Comparison of ENCODE assay signal across 8 cellular contexts in the genomic region with DNA sequence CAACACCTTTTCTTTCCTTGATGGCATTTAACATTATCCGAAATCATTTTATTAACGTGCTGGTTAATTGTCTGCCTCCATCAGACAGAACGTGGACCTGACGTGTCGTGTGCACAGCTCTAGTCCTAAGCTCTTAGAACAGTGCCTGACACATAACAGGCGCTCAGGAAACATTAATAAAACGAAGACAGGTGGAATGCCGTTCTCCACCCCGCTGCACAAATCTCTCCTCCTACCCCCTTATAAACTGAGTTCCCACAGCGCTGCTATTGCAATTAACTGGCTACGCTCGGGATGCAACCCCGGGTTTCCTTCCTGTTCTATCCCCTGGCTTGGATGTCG. TPM values are rescaled to one million over a fixed set of nuclear protein-coding genes. Genes with fewer than 3 reads are reported as not detected.
DNase-seq lines count a peak whose midpoint lies in the region; ATAC-seq and TF ChIP-seq lines count a peak whose summit lies in the region.

No MANE protein-coding gene starts in this region.

- H3K9me3 ChIP-seq in SK-N-MC (ENCODE audit: low read depth, low read length) (no peaks in the 10 kb centered on the region), neural progenitor cell (ENCODE audit: low read depth) (no peaks in the 10 kb centered on the region)

- peak; percentile 48 for DNase-seq in CD1c-positive myeloid dendritic cell (ENCODE audit: extremely low spot score)
- peak; percentile 16 for DNase-seq in SK-N-MC (ENCODE audit: low read depth, low spot score)
- DNase-seq in erythroblast (lab: John Stamatoyannopoulos, UW): peak; percentile 75 to 85
- peak; percentile 32 for DNase-seq in neural progenitor cell (ENCODE audit: low spot score)
- DNase-seq in GOT3 (lab: John Stamatoyannopoulos, UW): no peak
- no peak for DNase-seq in amniotic stem cell (lab: John Stamatoyannopoulos, UW)

- H3K27ac Mint-ChIP-seq in neural progenitor cell: peak overlapping the region; percentile 100

- H2AFZ ChIP-seq in neural progenitor cell (replicated peaks): peak overlapping the region; percentile 100

- H3K4me3 ChIP-seq in SK-N-MC (peak overlapping the region; percentile 87), neural progenitor cell (peak overlapping the region; percentile 91)

- TF ChIP-seq CTCF in neural progenitor cell (IDR thresholded peaks at IDR 0.05): no peak

- ATAC-seq in GM19438 (IDR thresholded peaks at IDR 0.05; ENCODE audit: low read depth, unreplicated experiment) (peak; percentile 13), HG03558 (IDR thresholded peaks at IDR 0.05; ENCODE audit: extremely low read depth, unreplicated experiment) (peak; percentile 3)

- H3K79me2 ChIP-seq in neural progenitor cell (ENCODE audit: low read depth): peaks cover 67% of the 10 kb centered on the region

- H4K20me1 ChIP-seq in neural progenitor cell (ENCODE audit: low read depth): peaks cover 11% of the 10 kb centered on the region

- peak overlapping the region; percentile 99 for H3K4me3 Mint-ChIP-seq in neural progenitor cell

- H3K27me3 Mint-ChIP-seq in neural progenitor cell (ENCODE audit: insufficient read depth, low read depth): no peaks in the 10 kb centered on the region

- TF ChIP-seq POLR2A in erythroblast (IDR thresholded peaks at IDR 0.05; ENCODE audit: low read length): no peak

- peaks cover 8% of the 10 kb centered on the region for H3K4me1 ChIP-seq in neural progenitor cell

- H3K4me1 Mint-ChIP-seq in neural progenitor cell: peaks cover 18% of the 10 kb centered on the region

- no peaks in the 10 kb centered on the region for H3K36me3 Mint-ChIP-seq in neural progenitor cell

- H3K4me2 ChIP-seq in neural progenitor cell: peak overlapping the region; percentile 93

- peaks cover 12% of the 10 kb centered on the region for H3K36me3 ChIP-seq in SK-N-MC (ENCODE audit: insufficient read depth, low read length)
- no peaks in the 10 kb centered on the region for H3K36me3 ChIP-seq in neural progenitor cell

- H3K9me3 Mint-ChIP-seq in neural progenitor cell: no peaks in the 10 kb centered on the region

- H3K27me3 ChIP-seq in neural progenitor cell: no peaks in the 10 kb centered on the region

- H3K27ac ChIP-seq in SK-N-MC (peak overlapping the region; percentile 97), neural progenitor cell (no peak overlapping the region)

- peak overlapping the region; percentile 95 for H3K9ac ChIP-seq in SK-N-MC (ENCODE audit: insufficient read length)
- H3K9ac ChIP-seq in neural progenitor cell: peak overlapping the region; percentile 100

- H3F3A ChIP-seq in neural progenitor cell (ENCODE audit: low read depth): peaks cover 5% of the 10 kb centered on the region

RNA-seq across cellular contexts. Expression of gene FARSB, which starts 0.5 kb away (rescaled TPM):
- total RNA-seq in neural progenitor cell (ENCODE audit: low replicate concordance): 16.4 and 25.0 TPM in 2 replicates

RNA-seq across cellular contexts. Expression of gene MOGAT1, which starts 16.1 kb away (rescaled TPM):
- total RNA-seq in neural progenitor cell (ENCODE audit: low replicate concordance): 0.62 and 2.0 TPM in 2 replicates

Comparison
In these comparisons a context has a peak if more than half of its experiments do, and no peak if none do; other contexts are left out.
1. DNase-seq: peak in CD1c-positive myeloid dendritic cell (single experiment), SK-N-MC (single experiment), erythroblast (2 of 2) and neural progenitor cell (single experiment); none in GOT3 (single experiment) and amniotic stem cell (single experiment).